Comparison of ENCODE assay signal across 8 cellular contexts in genomic region chr5:18999478-18999877, GRCh38.
"Had no signal": no experiment of that assay in that cellular context is flagged by ENCODE, and none has a peak within 500 bp of the region (broad histone marks: within the 10 kb centered on the region; RNA-seq: fewer than 3 reads in every experiment).

No MANE protein-coding gene starts in this region.

- H3K27ac ChIP-seq: GM23248, HL-60 had no signal

- H3K4me1 ChIP-seq: HAP-1 had no signal

- H2AFZ ChIP-seq: GM23248 had no signal

- DNase-seq: GM23248, GOT3, H7, HFFc6, KG1 had no signal

- H3K4me3 ChIP-seq: GM23248, HAP-1 had no signal

- H3K9ac ChIP-seq: GM23248 had no signal

- H3K36me3 ChIP-seq: HAP-1 had no signal

- H3K9me3 ChIP-seq: HAP-1 had no signal

- ATAC-seq: HCT116 had no signal
